In the genomic region with DNA sequence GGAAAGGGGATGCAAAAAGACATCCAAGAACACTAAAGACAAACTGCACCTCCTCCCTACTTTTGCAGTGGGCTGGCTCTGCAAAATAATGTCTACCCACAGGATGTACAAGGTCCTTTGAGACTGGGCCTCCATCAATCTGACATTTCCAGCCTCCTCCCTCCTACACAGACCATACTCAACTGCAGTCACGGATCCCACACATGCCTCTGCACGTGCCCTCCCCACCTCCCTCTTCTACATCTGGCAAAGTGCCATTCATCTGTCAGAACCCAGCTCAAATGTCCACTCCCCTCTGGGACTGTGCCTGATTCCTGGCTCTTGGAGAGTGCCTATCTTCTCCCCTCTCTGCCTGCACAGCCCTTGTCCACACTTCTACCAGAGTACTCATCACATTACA, we compare ENCODE assay signal across 21 cellular contexts. TPM values are rescaled to one million over a fixed set of nuclear protein-coding genes. Genes with fewer than 3 reads are reported as not detected.
"Had no signal": no experiment of that assay in that cellular context is flagged by ENCODE, and none has a peak within 500 bp of the region (broad histone marks: within the 10 kb centered on the region; RNA-seq: fewer than 3 reads in every experiment).

No MANE protein-coding gene starts in this region.

- FAIRE-seq: endometrium, pancreas, TTC549 had no signal

- H3K27me3 ChIP-seq: colonic mucosa, esophagus squamous epithelium, foreskin keratinocyte, neural progenitor cell, upper lobe of right lung had no signal

- H3K27ac ChIP-seq: colonic mucosa, foreskin keratinocyte, heart right ventricle, lower lobe of right lung, neural progenitor cell, pancreas, stomach, thoracic aorta, upper lobe of right lung had no signal

- H3K36me3 ChIP-seq: colonic mucosa, esophagus squamous epithelium, heart right ventricle, lower lobe of right lung, neural progenitor cell, pancreas, stomach, thoracic aorta, upper lobe of right lung had no signal

- DNase-seq: activated CD4-positive, alpha-beta T cell treated with anti-CD3 and anti-CD28 coated beads for 48 hours; activated CD8-positive, alpha-beta memory T cell treated with anti-CD3 and anti-CD28 coated beads, Interleukin-2, amount 50 U/mL, for 4 hours; activated CD8-positive, alpha-beta T cell treated with anti-CD3 and anti-CD28 coated beads, Interleukin-2, amount 10 ng/mL, durations not matched to agents 7 days and 5 days; activated gamma-delta T cell; activated T-cell treated with anti-CD3 and anti-CD28 coated beads, Interleukin-2, amount 50 U/mL, for 72 hours; central memory CD4-positive, alpha-beta T cell; colonic mucosa; esophagus squamous epithelium; foreskin keratinocyte; heart right ventricle; left cardiac atrium; lower lobe of right lung; pancreas; stimulated activated CD4-positive, alpha-beta T cell treated with anti-CD3 and anti-CD28 coated beads, Interleukin-2, amount 100 ng/mL, for 24 hours; stomach; upper lobe of right lung had no signal

- ATAC-seq: activated CD8-positive, alpha-beta T cell treated with anti-CD3 and anti-CD28 coated beads, Interleukin-2, amount 10 ng/mL, durations not matched to agents 7 days and 5 days; activated naive CD4-positive, alpha-beta T cell treated with anti-CD3 and anti-CD28 coated beads, Interleukin-2, amount 50 U/mL, for 72 hours; activated T-cell treated with anti-CD3 and anti-CD28 coated beads, Interleukin-2, amount 50 U/mL, for 72 hours; foreskin keratinocyte; heart right ventricle; lower lobe of right lung; pancreas; upper lobe of right lung had no signal

- H3K4me3 ChIP-seq: colonic mucosa, esophagus squamous epithelium, heart right ventricle, lower lobe of right lung, neural progenitor cell, pancreas, stomach, thoracic aorta, upper lobe of right lung had no signal

- H3K4me1 ChIP-seq: colonic mucosa, foreskin keratinocyte, heart right ventricle, lower lobe of right lung, pancreas, stomach, upper lobe of right lung had no signal

- H3K9me3 ChIP-seq: colonic mucosa, esophagus squamous epithelium, heart right ventricle, lower lobe of right lung, pancreas, stomach, thoracic aorta, upper lobe of right lung had no signal

RNA-seq across cellular contexts. Expression of gene CHRDL1, which starts 50.3 kb away (rescaled TPM):
- total RNA-seq: activated CD8-positive, alpha-beta T cell treated with anti-CD3 and anti-CD28 coated beads, Interleukin-2, amount 10 ng/mL, durations not matched to agents 7 days and 5 days; activated naive CD4-positive, alpha-beta T cell treated with anti-CD3 and anti-CD28 coated beads, Interleukin-2, amount 50 U/mL, for 72 hours; activated T-cell treated with anti-CD3 and anti-CD28 coated beads, Interleukin-2, amount 50 U/mL, for 72 hours; foreskin keratinocyte had no signal
